In the genomic region with DNA sequence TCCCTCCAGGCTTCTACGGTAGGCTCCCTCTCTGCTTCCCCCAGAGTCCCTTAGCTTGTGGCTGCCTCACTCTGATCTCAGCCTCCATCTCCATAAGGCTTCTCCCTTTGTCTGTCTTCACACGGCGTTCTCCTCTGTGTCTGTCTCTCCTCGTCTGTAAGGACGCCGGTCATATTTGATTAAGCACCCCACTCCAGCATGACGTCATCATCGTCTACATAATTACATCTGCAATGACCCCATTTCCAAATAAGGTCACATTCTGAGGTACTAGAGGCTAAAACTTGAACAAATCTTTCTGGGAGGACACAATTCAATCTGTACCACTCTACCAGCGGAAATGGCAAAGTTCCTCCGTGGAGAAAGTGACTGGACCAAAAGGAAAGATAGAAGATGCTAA, we compare ENCODE assay signal across 13 cellular contexts. TPM values are rescaled to one million over a fixed set of nuclear protein-coding genes. Genes with fewer than 3 reads are reported as not detected.
DNase-seq lines count a peak whose midpoint lies in the region; ATAC-seq, FAIRE-seq and TF ChIP-seq lines count a peak whose summit lies in the region.
"Had no signal": no experiment of that assay in that cellular context is flagged by ENCODE, and none has a peak within 500 bp of the region (broad histone marks: within the 10 kb centered on the region; RNA-seq: fewer than 3 reads in every experiment).

No MANE protein-coding gene starts in this region.

- H3K4me1 ChIP-seq in ACC112 (ENCODE audit: control insufficient read depth, insufficient read depth, low read length, unreplicated experiment): peaks cover 53% of the 10 kb centered on the region
- H3K4me1 ChIP-seq in astrocyte (ENCODE audit: insufficient read depth, low read length): peaks cover 11% of the 10 kb centered on the region
- H3K4me1 ChIP-seq in naive thymus-derived CD4-positive, alpha-beta T cell (ENCODE audit: control insufficient read depth in 2 of 2, insufficient read depth in 2 of 2, low read length in 2 of 2): peaks cover 9% of the 10 kb centered on the region in 2 donors

- H3K27me3 ChIP-seq in ACC112 (ENCODE audit: insufficient read depth, low read length) (no peaks in the 10 kb centered on the region), astrocyte (ENCODE audit: insufficient read depth, low read length) (no peaks in the 10 kb centered on the region)
- H3K27me3 ChIP-seq in naive thymus-derived CD4-positive, alpha-beta T cell (ENCODE audit: control insufficient read depth in 2 of 2, insufficient read depth in 2 of 2, low read length in 2 of 2): no peaks in the 10 kb centered on the region

- H3K27ac Mint-ChIP-seq in HFFc6 (peak overlapping the region; percentile 98), astrocyte (ENCODE audit: unreplicated experiment) (no peak overlapping the region)
- H3K27ac Mint-ChIP-seq in naive thymus-derived CD4-positive, alpha-beta T cell: peak overlapping the region in 5 of 9 donors; percentile 17 to 85 (median 36)
- H3K27ac Mint-ChIP-seq: B cell had no signal

- FAIRE-seq in astrocyte (lab: Jason Lieb, UNC): no peak

- H2AFZ ChIP-seq in ACC112 (ENCODE audit: low read length, unreplicated experiment) (peak overlapping the region; percentile 79), astrocyte (ENCODE audit: low read depth, low read length) (no peak overlapping the region)

- H3K4me3 Mint-ChIP-seq in HFFc6: no peak overlapping the region
- no peak overlapping the region for H3K4me3 Mint-ChIP-seq in astrocyte (ENCODE audit: unreplicated experiment)
- peak overlapping the region in 8 of 10 donors; percentile 1 to 69 (median 38) for H3K4me3 Mint-ChIP-seq in naive thymus-derived CD4-positive, alpha-beta T cell
- H3K4me3 Mint-ChIP-seq: B cell had no signal

- H3K9me3 ChIP-seq in astrocyte (ENCODE audit: insufficient read depth, low read depth, low read length): no peaks in the 10 kb centered on the region
- no peaks in the 10 kb centered on the region for H3K9me3 ChIP-seq in naive thymus-derived CD4-positive, alpha-beta T cell (ENCODE audit: control insufficient read depth in 2 of 3, low read length in 3 of 3)
- H3K9me3 ChIP-seq: psoas muscle had no signal

- H3K9me3 Mint-ChIP-seq in HFFc6: no peaks in the 10 kb centered on the region
- peaks cover 5% of the 10 kb centered on the region for H3K9me3 Mint-ChIP-seq in astrocyte (ENCODE audit: unreplicated experiment)
- no peaks in the 10 kb centered on the region for H3K9me3 Mint-ChIP-seq in naive thymus-derived CD4-positive, alpha-beta T cell
- H3K9me3 Mint-ChIP-seq: T-cell had no signal

- POLR2A ChIA-PET in naive thymus-derived CD4-positive, alpha-beta T cell (lab: Charles Lee): interaction anchor here (1.1 to 2.6 kb wide), 6 partner anchors 8 to 53 kb away, joined by 3 to 35 read pairs (median 11); no protein-coding TSS in a partner anchor

- H3K4me1 Mint-ChIP-seq in HFFc6 (ENCODE audit: low read depth) (peaks cover 46% of the 10 kb centered on the region), astrocyte (ENCODE audit: low read depth, unreplicated experiment) (peaks cover 12% of the 10 kb centered on the region)
- H3K4me1 Mint-ChIP-seq in naive thymus-derived CD4-positive, alpha-beta T cell: peaks cover 18 to 65% (median 57%) of the 10 kb centered on the region in 7 donors

- H3K27me3 Mint-ChIP-seq in HFFc6 (ENCODE audit: insufficient read depth) (no peaks in the 10 kb centered on the region; the same call in none of the 2 replicates), astrocyte (ENCODE audit: low read depth, unreplicated experiment) (peaks cover 6% of the 10 kb centered on the region)
- H3K27me3 Mint-ChIP-seq in naive thymus-derived CD4-positive, alpha-beta T cell: peaks cover 0 to 11% (median 0%) of the 10 kb centered on the region in 5 donors
- H3K27me3 Mint-ChIP-seq: T-cell had no signal

- H3K4me3 ChIP-seq in ACC112 (ENCODE audit: low read depth, low read length) (no peak overlapping the region), astrocyte (ENCODE audit: insufficient read depth, low read depth, low read length) (no peak overlapping the region)
- H3K4me3 ChIP-seq in naive thymus-derived CD4-positive, alpha-beta T cell (ENCODE audit: low read length): no peak overlapping the region

- intact Hi-C loops in naive thymus-derived CD4-positive, alpha-beta T cell (cut with micrococcal nuclease): loop anchor here in 1 of 2 donors (10.0 kb wide), 1 partner anchor 182 kb away; no protein-coding TSS in a partner anchor

- peak overlapping the region; percentile 78 for H3K27ac ChIP-seq in ACC112 (ENCODE audit: low read depth, low read length)
- H3K27ac ChIP-seq in astrocyte (ENCODE audit: low read depth, low read length): peak overlapping the region; percentile 67
- H3K27ac ChIP-seq in naive thymus-derived CD4-positive, alpha-beta T cell (ENCODE audit: low read depth, low read length): no peak overlapping the region

- H3K36me3 ChIP-seq in ACC112 (ENCODE audit: insufficient read depth, low read length) (no peaks in the 10 kb centered on the region), astrocyte (ENCODE audit: insufficient read depth, low read length) (peaks cover 13% of the 10 kb centered on the region)
- H3K36me3 ChIP-seq in naive thymus-derived CD4-positive, alpha-beta T cell (ENCODE audit: control insufficient read depth in 2 of 3, insufficient read depth in 3 of 3, low read length in 3 of 3): no peaks in the 10 kb centered on the region

- DNase-seq in HFFc6 (no peak), astrocyte (ENCODE audit: low read depth) (no peak), HPDE6-E6E7 (ENCODE audit: extremely low spot score) (no peak), NCI-H345 (lab: John Stamatoyannopoulos, UW) (no peak), KG1 (lab: John Stamatoyannopoulos, UW) (no peak)
- DNase-seq in naive thymus-derived CD4-positive, alpha-beta T cell: no peak
- DNase-seq: activated gamma-delta T cell treated with Interleukin-2 at 50 U/mL for 16 hours, naive B cell had no signal

- H3K36me3 Mint-ChIP-seq in HFFc6 (ENCODE audit: low read depth): peaks cover 6% of the 10 kb centered on the region; the same call in 1 of the 2 replicates
- H3K36me3 Mint-ChIP-seq in astrocyte (ENCODE audit: low read depth, unreplicated experiment): peaks cover 30% of the 10 kb centered on the region
- no peaks in the 10 kb centered on the region for H3K36me3 Mint-ChIP-seq in naive thymus-derived CD4-positive, alpha-beta T cell
- H3K36me3 Mint-ChIP-seq: naive B cell, T-cell had no signal

- TF ChIP-seq CTCF in HFFc6 (IDR thresholded peaks at IDR 0.05) (no peak), astrocyte (IDR thresholded peaks at IDR 0.05; ENCODE audit: insufficient read depth, low read depth, low read length) (no peak)

- H3K4me2 ChIP-seq in astrocyte (ENCODE audit: low read length): peak overlapping the region; percentile 48

- H3K9ac ChIP-seq in astrocyte (ENCODE audit: low read length): peak overlapping the region; percentile 49

- no peaks in the 10 kb centered on the region for H4K20me1 ChIP-seq in astrocyte (ENCODE audit: insufficient read depth, low read length)

- CTCF ChIA-PET in naive thymus-derived CD4-positive, alpha-beta T cell (lab: Charles Lee): interaction anchor here (0.7 to 6.4 kb wide), 14 partner anchors 7 to 268 kb away, joined by 3 to 147 read pairs (median 8); no protein-coding TSS in a partner anchor

- no peak for ATAC-seq in naive thymus-derived CD4-positive, alpha-beta T cell
- no peak for ATAC-seq in HG02763 (IDR thresholded peaks at IDR 0.05; ENCODE audit: unreplicated experiment)

- H3K79me2 ChIP-seq in ACC112 (ENCODE audit: control insufficient read depth, insufficient read depth, low read length, unreplicated experiment) (peaks cover 4% of the 10 kb centered on the region), astrocyte (ENCODE audit: insufficient read depth, low read length) (peaks cover 3% of the 10 kb centered on the region)

RNA-seq across cellular contexts. Expression of gene COL6A3, which starts 8.3 kb away (rescaled TPM):
- total RNA-seq in HFFc6 (2021; fragmentation: NEBNext Ultra II Directional; extraction: Animal tissue kit (Norgen Biotek cat#: 25700)): 100 to 1,000 TPM; 409 to 759 (median 458) TPM
- total RNA-seq in astrocyte: 200 and 560 TPM in 2 replicates
- total RNA-seq in naive thymus-derived CD4-positive, alpha-beta T cell: 1 to 10 TPM; 1.6 to 3.1 (median 2.2) TPM
- polyA plus RNA-seq in naive thymus-derived CD4-positive, alpha-beta T cell: under 1 TPM; 0.02 to 0.74 TPM

Comparison
In these comparisons a context has a peak if more than half of its experiments do, and no peak if none do; other contexts are left out.
1. H3K4me3 Mint-ChIP-seq: peak in naive thymus-derived CD4-positive, alpha-beta T cell (8 of 10); none in HFFc6 (single experiment) and astrocyte (single experiment).
2. RNA of gene COL6A3, which starts 8.3 kb away (total RNA-seq): 409 to 759 TPM in HFFc6 and 200 to 560 TPM in astrocyte; 1.6 to 3.1 TPM in naive thymus-derived CD4-positive, alpha-beta T cell; every median in the first group is over 10 times any median in the second.